In genomic region chr19:45793178-45793564, GRCh38 we compare ENCODE assay signal across 8 cellular contexts. TPM values are rescaled to one million over a fixed set of nuclear protein-coding genes. Genes with fewer than 3 reads are reported as not detected.
DNase-seq lines count a peak whose midpoint lies in the region; ATAC-seq and TF ChIP-seq lines count a peak whose summit lies in the region.

No MANE protein-coding gene starts in this region.

- peak overlapping the region; percentile 23; the same call in 1 of the 2 replicates for H3K27ac ChIP-seq in WERI-Rb-1

- peaks cover 35% of the 10 kb centered on the region for H3K36me3 Mint-ChIP-seq in activated CD4-positive, alpha-beta T cell treated with anti-CD3 and anti-CD28 coated beads, Interleukin-2, amount 10 ng/mL, durations not matched to agents 24 days and 14 days (ENCODE audit: low read depth)
- H3K36me3 Mint-ChIP-seq in stimulated activated memory B cell treated with anti-CD40 and anti-IgM and Interleukin-4, amounts not matched to agents 10 μg/mL and 1 μg/mL and 100 μg/mL, for 72 hours: peaks cover 14% of the 10 kb centered on the region

- H3K27ac Mint-ChIP-seq in activated CD4-positive, alpha-beta T cell treated with anti-CD3 and anti-CD28 coated beads, Interleukin-2, amount 10 ng/mL, durations not matched to agents 24 days and 14 days: peak overlapping the region; percentile 89
- peak overlapping the region; percentile 43 for H3K27ac Mint-ChIP-seq in stimulated activated memory B cell treated with anti-CD40 and anti-IgM and Interleukin-4, amounts not matched to agents 10 μg/mL and 1 μg/mL and 100 μg/mL, for 72 hours

- H3K27me3 ChIP-seq in WERI-Rb-1 (ENCODE audit: insufficient read depth, low read depth, severe bottlenecking): no peaks in the 10 kb centered on the region

- TF ChIP-seq CTCF in WERI-Rb-1 (IDR thresholded peaks at IDR 0.05; ENCODE audit: low read depth, low read length): no peak
- no peak for TF ChIP-seq CTCF in fibroblast of villous mesenchyme (IDR thresholded peaks at IDR 0.05; ENCODE audit: insufficient read depth, low read depth, low read length)

- no peak overlapping the region; the same call in 1 of the 2 replicates for H3K4me3 ChIP-seq in WERI-Rb-1 (ENCODE audit: low read depth, low read length)
- H3K4me3 ChIP-seq in fibroblast of villous mesenchyme (ENCODE audit: low read depth, low read length): peak overlapping the region; percentile 30

- H3K4me3 Mint-ChIP-seq in activated CD4-positive, alpha-beta T cell treated with anti-CD3 and anti-CD28 coated beads, Interleukin-2, amount 10 ng/mL, durations not matched to agents 24 days and 14 days: peak overlapping the region; percentile 52
- peak overlapping the region; percentile 78 for H3K4me3 Mint-ChIP-seq in stimulated activated memory B cell treated with anti-CD40 and anti-IgM and Interleukin-4, amounts not matched to agents 10 μg/mL and 1 μg/mL and 100 μg/mL, for 72 hours

- no peak for ATAC-seq in stimulated activated memory B cell treated with anti-CD40 and anti-IgM and Interleukin-4, amounts not matched to agents 10 μg/mL and 1 μg/mL and 100 μg/mL, for 72 hours
- ATAC-seq in GM21447 (IDR thresholded peaks at IDR 0.05; ENCODE audit: unreplicated experiment): no peak

- H3K27me3 Mint-ChIP-seq in activated CD4-positive, alpha-beta T cell treated with anti-CD3 and anti-CD28 coated beads, Interleukin-2, amount 10 ng/mL, durations not matched to agents 24 days and 14 days: peaks cover 62% of the 10 kb centered on the region
- peaks cover 34% of the 10 kb centered on the region for H3K27me3 Mint-ChIP-seq in stimulated activated memory B cell treated with anti-CD40 and anti-IgM and Interleukin-4, amounts not matched to agents 10 μg/mL and 1 μg/mL and 100 μg/mL, for 72 hours

- intact Hi-C loops in activated CD4-positive, alpha-beta T cell treated with anti-CD3 and anti-CD28 coated beads, Interleukin-2, amount 10 ng/mL, durations not matched to agents 24 days and 14 days (cut with micrococcal nuclease): loop anchor here (2.0 kb wide), 1 partner anchor 202 kb away; the partner anchor contains the start of gene CCDC61

- no peaks in the 10 kb centered on the region for H3K9me3 ChIP-seq in WERI-Rb-1 (ENCODE audit: severe bottlenecking)

- H3K4me1 Mint-ChIP-seq in activated CD4-positive, alpha-beta T cell treated with anti-CD3 and anti-CD28 coated beads, Interleukin-2, amount 10 ng/mL, durations not matched to agents 24 days and 14 days: peaks cover 32% of the 10 kb centered on the region
- H3K4me1 Mint-ChIP-seq in stimulated activated memory B cell treated with anti-CD40 and anti-IgM and Interleukin-4, amounts not matched to agents 10 μg/mL and 1 μg/mL and 100 μg/mL, for 72 hours: peaks cover 43% of the 10 kb centered on the region

- no peak for DNase-seq in activated CD4-positive, alpha-beta T cell treated with anti-CD3 and anti-CD28 coated beads, Interleukin-2, amount 10 ng/mL, durations not matched to agents 24 days and 14 days
- DNase-seq in activated CD4-positive, alpha-beta T cell treated with anti-CD3 and anti-CD28 coated beads, Interleukin-2, amount 50 U/mL, for 48 hours: no peak
- DNase-seq in WERI-Rb-1: no peak
- no peak for DNase-seq in fibroblast of villous mesenchyme (ENCODE audit: low read depth)
- DNase-seq in pons (ENCODE audit: low spot score): no peak
- no peak for DNase-seq in stimulated activated naive CD4-positive, alpha-beta T cell treated with Interleukin-2 at 50 U/mL for 16 hours (lab: John Stamatoyannopoulos, UW)

- no peaks in the 10 kb centered on the region for H3K9me3 Mint-ChIP-seq in activated CD4-positive, alpha-beta T cell treated with anti-CD3 and anti-CD28 coated beads, Interleukin-2, amount 10 ng/mL, durations not matched to agents 24 days and 14 days
- H3K9me3 Mint-ChIP-seq in stimulated activated memory B cell treated with anti-CD40 and anti-IgM and Interleukin-4, amounts not matched to agents 10 μg/mL and 1 μg/mL and 100 μg/mL, for 72 hours: no peaks in the 10 kb centered on the region

- peaks cover 24% of the 10 kb centered on the region for H3K36me3 ChIP-seq in WERI-Rb-1

RNA-seq across cellular contexts. Expression of gene DMWD, which starts 0.5 kb away (rescaled TPM):
- 49.6 and 50.7 TPM in 2 replicates for total RNA-seq in activated CD4-positive, alpha-beta T cell treated with anti-CD3 and anti-CD28 coated beads, Interleukin-2, amount 10 ng/mL, durations not matched to agents 24 days and 14 days
- 53.5 and 54.8 TPM in 2 replicates for total RNA-seq in fibroblast of villous mesenchyme

RNA-seq across cellular contexts. Expression of gene DMPK, which starts 10.9 kb away (rescaled TPM):
- total RNA-seq in activated CD4-positive, alpha-beta T cell treated with anti-CD3 and anti-CD28 coated beads, Interleukin-2, amount 10 ng/mL, durations not matched to agents 24 days and 14 days: 16.9 and 19.7 TPM in 2 replicates
- total RNA-seq in fibroblast of villous mesenchyme: 46.4 and 53.1 TPM in 2 replicates

RNA-seq across cellular contexts. Expression of gene RSPH6A, which starts 21.9 kb away (rescaled TPM):
- 0.35 and 0.38 TPM in 2 replicates for total RNA-seq in activated CD4-positive, alpha-beta T cell treated with anti-CD3 and anti-CD28 coated beads, Interleukin-2, amount 10 ng/mL, durations not matched to agents 24 days and 14 days
- under 0.01 and 0.32 TPM in 2 replicates for total RNA-seq in fibroblast of villous mesenchyme

RNA-seq across cellular contexts. Expression of gene SIX5, which starts 24.1 kb away (rescaled TPM):
- 4.3 and 4.8 TPM in 2 replicates for total RNA-seq in activated CD4-positive, alpha-beta T cell treated with anti-CD3 and anti-CD28 coated beads, Interleukin-2, amount 10 ng/mL, durations not matched to agents 24 days and 14 days
- 8.4 and 8.6 TPM in 2 replicates for total RNA-seq in fibroblast of villous mesenchyme

RNA-seq across cellular contexts. Expression of gene MEIOSIN, which starts 59.9 kb away (rescaled TPM):
- not detected in 2 replicates for total RNA-seq in activated CD4-positive, alpha-beta T cell treated with anti-CD3 and anti-CD28 coated beads, Interleukin-2, amount 10 ng/mL, durations not matched to agents 24 days and 14 days
- not detected in 2 replicates for total RNA-seq in fibroblast of villous mesenchyme
